Comparison of ENCODE assay signal across 8 cellular contexts in the genomic region with DNA sequence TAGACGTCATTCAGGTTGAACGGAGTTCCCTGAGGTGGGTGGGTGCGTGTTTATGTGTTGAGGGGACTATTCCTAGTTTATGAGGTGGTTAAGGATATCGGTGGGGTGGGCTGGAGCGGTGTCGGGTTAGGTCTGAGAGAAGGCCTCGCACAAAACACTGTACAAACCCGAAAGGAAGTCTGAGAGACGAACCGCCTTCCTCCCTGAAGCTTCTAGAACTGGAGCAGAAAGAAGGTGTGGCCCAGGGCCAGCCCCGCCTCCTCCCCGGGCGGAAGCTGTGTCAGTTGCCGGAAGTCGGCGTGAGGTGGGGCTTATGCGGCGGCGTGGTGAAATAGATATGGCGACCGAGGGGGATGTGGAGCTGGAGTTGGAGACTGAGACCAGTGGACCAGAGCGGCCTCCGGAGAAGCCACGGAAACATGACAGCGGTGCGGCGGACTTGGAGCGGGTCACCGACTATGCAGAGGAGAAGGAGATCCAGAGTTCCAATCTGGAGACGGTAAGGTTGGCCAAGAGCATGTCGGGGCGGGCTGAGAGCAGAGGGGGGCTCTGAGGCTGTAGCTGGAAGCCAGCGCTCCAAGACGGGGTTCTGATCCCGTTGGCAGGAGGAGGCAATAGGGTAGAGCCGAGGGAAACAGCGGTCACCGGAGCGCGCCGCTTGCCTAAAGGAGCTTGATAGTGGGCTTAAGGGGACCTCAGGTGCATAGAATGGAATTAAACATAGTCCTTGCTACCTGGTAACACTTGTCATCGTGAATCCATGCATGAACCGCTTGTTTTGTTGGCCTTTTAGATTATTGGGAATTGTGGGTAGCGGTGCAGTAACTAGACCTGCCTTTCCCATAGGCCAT. TPM values are rescaled to one million over a fixed set of nuclear protein-coding genes. Genes with fewer than 3 reads are reported as not detected.
DNase-seq lines count a peak whose midpoint lies in the region; ATAC-seq and TF ChIP-seq lines count a peak whose summit lies in the region.

A gene with protein sequence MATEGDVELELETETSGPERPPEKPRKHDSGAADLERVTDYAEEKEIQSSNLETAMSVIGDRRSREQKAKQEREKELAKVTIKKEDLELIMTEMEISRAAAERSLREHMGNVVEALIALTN (plus strand): TSS at position 314 of the 851 bp plus-strand sequence. CDS start 24 bp downstream, at position 338.

- DNase-seq in GM12864 (ENCODE audit: low read depth) (no peak), NCI-H146 (lab: John Stamatoyannopoulos, UW) (peak; percentile 53), T-helper 17 cell (peak; percentile 83 to 86 (median 86)), amniotic stem cell (lab: John Stamatoyannopoulos, UW) (peak; percentile 74), left ventricle myocardium inferior (peak; percentile 95), psoas muscle (peak; percentile 93 to 97)

- peaks cover 7% of the 10 kb centered on the region for H3K36me3 Mint-ChIP-seq in T-helper 17 cell (ENCODE audit: low read depth)

- peak within 1 kb of the TSS; percentile 78 for H3K4me3 ChIP-seq in GM12864 (ENCODE audit: low read depth, low read length)
- peak within 1 kb of the TSS; percentile 94 for H3K4me3 ChIP-seq in left ventricle myocardium inferior
- H3K4me3 ChIP-seq in psoas muscle: peak within 1 kb of the TSS; percentile 99
- H3K4me3 ChIP-seq in urinary bladder (ENCODE audit: low read depth, low read length): peak within 1 kb of the TSS; percentile 87

- peak within 1 kb of the TSS; percentile 95 for H3K27ac Mint-ChIP-seq in T-helper 17 cell

- H3K4me1 Mint-ChIP-seq in T-helper 17 cell: peaks cover 28% of the 10 kb centered on the region

- peak within 1 kb of the TSS; percentile 100 for H3K4me3 Mint-ChIP-seq in T-helper 17 cell

- H3K9me3 ChIP-seq in T-helper 17 cell (ENCODE audit: control insufficient read depth, low read length, poor library complexity, severe bottlenecking) (no peaks in the 10 kb centered on the region), left ventricle myocardium inferior (replicated peaks) (no peaks in the 10 kb centered on the region), psoas muscle (no peaks in the 10 kb centered on the region)

- H3K27ac ChIP-seq in left ventricle myocardium inferior (replicated peaks) (peak within 1 kb of the TSS; percentile 88), psoas muscle (peak within 1 kb of the TSS; percentile 92), urinary bladder (ENCODE audit: low read depth) (peak within 1 kb of the TSS; percentile 84)

- 4 to 6% (median 6%) methylated on average over 44 of the region's 44 CpGs for WGBS in psoas muscle, 3 donors
- 3% methylated on average over 44 of the region's 44 CpGs for WGBS in urinary bladder

- H3K27me3 ChIP-seq in left ventricle myocardium inferior (ENCODE audit: low read depth) (no peaks in the 10 kb centered on the region), psoas muscle (ENCODE audit: insufficient read depth in 3 of 3, low read length in 2 of 3) (no peaks in the 10 kb centered on the region)

- no peaks in the 10 kb centered on the region for H3K27me3 Mint-ChIP-seq in T-helper 17 cell

- ATAC-seq in HG02642 (IDR thresholded peaks at IDR 0.05; ENCODE audit: poor library complexity, unreplicated experiment) (peak; percentile 88), T-helper 17 cell (peak; percentile 99), psoas muscle (peak; percentile 87 to 95 (median 92))

- H3K36me3 ChIP-seq in left ventricle myocardium inferior (peaks cover 71% of the 10 kb centered on the region), psoas muscle (ENCODE audit: insufficient read depth in 1 of 2, low read depth in 1 of 2) (peaks cover 1 to 83% of the 10 kb centered on the region in 2 donors), urinary bladder (ENCODE audit: insufficient read depth) (peaks cover 6% of the 10 kb centered on the region)

- intact Hi-C loops in left ventricle myocardium inferior (cut with micrococcal nuclease) (no loop called here), psoas muscle (cut with DNase I) (no loop called here)

- H3K4me1 ChIP-seq in left ventricle myocardium inferior (peaks cover 64% of the 10 kb centered on the region), psoas muscle (peaks cover 36% of the 10 kb centered on the region), urinary bladder (ENCODE audit: insufficient read depth) (peaks cover 2% of the 10 kb centered on the region)

- TF ChIP-seq CTCF in GM12864 (IDR thresholded peaks at IDR 0.05; ENCODE audit: low read depth, low read length, missing control alignments) (no peak), left ventricle myocardium inferior (IDR thresholded peaks at IDR 0.05; ENCODE audit: borderline replicate concordance) (no peak), psoas muscle (IDR thresholded peaks at IDR 0.05) (no peak)

RNA-seq across cellular contexts. Expression of the gene that starts here (rescaled TPM):
- total RNA-seq in T-helper 17 cell (10 to 100 TPM; 15.7 to 22.8 TPM), left ventricle myocardium inferior (17.9 TPM), psoas muscle (10 to 100 TPM; 17.7 to 28.0 (median 18.9) TPM), urinary bladder (5.3 TPM)
- polyA plus RNA-seq in psoas muscle (10 to 100 TPM in 2 of 3 donors, under 1 TPM in 1; 0.77 to 36.5 (median 26.4) TPM), urinary bladder (11.9 TPM)
